ENCODE assay signal across 1 cellular context in the genomic region with DNA sequence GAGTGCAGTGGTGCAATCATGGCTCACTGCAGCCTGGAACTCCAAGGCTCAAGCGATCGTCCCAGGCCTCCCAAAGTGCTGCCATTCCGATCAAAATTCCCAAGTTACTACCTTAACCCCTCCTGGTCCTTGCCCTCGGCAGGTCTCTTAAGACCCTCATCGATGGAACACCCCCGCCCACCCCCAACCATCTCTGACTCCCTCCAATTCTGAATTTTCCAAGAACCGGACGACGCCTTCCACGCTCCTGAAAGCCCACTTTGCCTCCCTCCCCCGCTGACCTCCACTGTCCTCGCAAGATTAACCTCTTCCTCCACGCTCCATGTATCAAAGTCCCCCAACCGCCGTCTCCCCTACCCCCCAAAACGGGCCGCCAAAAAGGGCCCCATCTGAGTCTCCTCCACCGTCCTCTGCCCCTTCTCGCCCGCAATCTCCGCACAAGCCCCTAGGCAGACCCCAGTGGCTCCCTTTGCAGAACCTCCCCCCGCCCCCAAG.
TF ChIP-seq lines count a peak whose summit lies in the region.

No MANE protein-coding gene starts in this region.

TF ChIP-seq in H1, 55 proteins besides CTCF, POLR2A, EP300 and RAD21:
- TF ChIP-seq FOSL1 (IDR thresholded peaks at IDR 0.05; ENCODE audit: insufficient read depth, low read depth, low read length): no peak
- no peak for TF ChIP-seq SIRT6 (IDR thresholded peaks at IDR 0.05; ENCODE audit: low read length)
- no peak for TF ChIP-seq CTBP2 (IDR thresholded peaks at IDR 0.05; ENCODE audit: borderline replicate concordance, insufficient read depth, insufficient read length, low read length)
- no peak for TF ChIP-seq SP4 (IDR thresholded peaks at IDR 0.05; ENCODE audit: low read length)
- TF ChIP-seq RFX5 (IDR thresholded peaks at IDR 0.05; ENCODE audit: borderline replicate concordance, low read depth, low read length): no peak
- TF ChIP-seq CEBPB (IDR thresholded peaks at IDR 0.05; ENCODE audit: low read depth, low read length): no peak
- TF ChIP-seq NANOG (IDR thresholded peaks at IDR 0.05; ENCODE audit: insufficient read depth, low read depth, low read length, poor library complexity, severe bottlenecking): no peak
